ENCODE assay signal across 12 cellular contexts in genomic region chr21:31397939-31398338, GRCh38. TPM values are rescaled to one million over a fixed set of nuclear protein-coding genes. Genes with fewer than 3 reads are reported as not detected.
DNase-seq lines count a peak whose midpoint lies in the region; TF ChIP-seq lines count a peak whose summit lies in the region.
"Had no signal": no experiment of that assay in that cellular context is flagged by ENCODE, and none has a peak within 500 bp of the region (broad histone marks: within the 10 kb centered on the region; RNA-seq: fewer than 3 reads in every experiment).

No MANE protein-coding gene starts in this region.

- H3K9me3 ChIP-seq in thymus (ENCODE audit: control insufficient read depth) (no peaks in the 10 kb centered on the region), osteoblast (ENCODE audit: low read depth, low read length) (no peaks in the 10 kb centered on the region)

- peak overlapping the region; percentile 50 for H3K4me3 Mint-ChIP-seq in activated naive CD4-positive, alpha-beta T cell treated with anti-CD3 and anti-CD28 coated beads, Interleukin-2, amount 10 ng/mL, durations not matched to agents 7 days and 5 days
- H3K4me3 Mint-ChIP-seq in activated CD4-positive, alpha-beta memory T cell treated with anti-CD3 and anti-CD28 coated beads for 36 hours: no peak overlapping the region
- no peak overlapping the region for H3K4me3 Mint-ChIP-seq in glutamatergic neuron (ENCODE audit: unreplicated experiment)
- H3K4me3 Mint-ChIP-seq: B cell had no signal

- no peak overlapping the region for H3K4me2 ChIP-seq in osteoblast (ENCODE audit: insufficient read depth, low read length)

- H4K20me1 ChIP-seq in osteoblast (ENCODE audit: insufficient read depth, low read length): no peaks in the 10 kb centered on the region

- peaks cover 65% of the 10 kb centered on the region for H3K4me1 Mint-ChIP-seq in activated naive CD4-positive, alpha-beta T cell treated with anti-CD3 and anti-CD28 coated beads, Interleukin-2, amount 10 ng/mL, durations not matched to agents 7 days and 5 days
- peaks cover 34% of the 10 kb centered on the region for H3K4me1 Mint-ChIP-seq in activated CD4-positive, alpha-beta memory T cell treated with anti-CD3 and anti-CD28 coated beads for 36 hours (ENCODE audit: low read depth)
- H3K4me1 Mint-ChIP-seq in glutamatergic neuron (ENCODE audit: low read depth, unreplicated experiment): peaks cover 12% of the 10 kb centered on the region
- H3K4me1 Mint-ChIP-seq: B cell had no signal

- H3K27me3 ChIP-seq in dorsolateral prefrontal cortex: no peaks in the 10 kb centered on the region
- no peaks in the 10 kb centered on the region for H3K27me3 ChIP-seq in thymus (ENCODE audit: control insufficient read depth, insufficient read depth)
- peaks cover 3% of the 10 kb centered on the region for H3K27me3 ChIP-seq in osteoblast (ENCODE audit: insufficient read depth, low read length)

- intact Hi-C loops in activated CD4-positive, alpha-beta memory T cell treated with anti-CD3 and anti-CD28 coated beads for 36 hours (cut with micrococcal nuclease): loop anchor here (1.0 to 2.0 kb wide), 2 partner anchors 29 to 44 kb away; no protein-coding TSS in a partner anchor
- intact Hi-C loops in dorsolateral prefrontal cortex (cut with DNase I) (loop anchor here in 1 of 2 donors (5.0 kb wide), 1 partner anchor 69 kb away; no protein-coding TSS in a partner anchor), cardiac septum (cut with DNase I) (no loop called here)

- POLR2A ChIA-PET in activated CD4-positive, alpha-beta memory T cell treated with anti-CD3 and anti-CD28 coated beads for 36 hours (lab: Charles Lee): no interaction called here

- peak overlapping the region; percentile 94 for H3K27ac Mint-ChIP-seq in activated naive CD4-positive, alpha-beta T cell treated with anti-CD3 and anti-CD28 coated beads, Interleukin-2, amount 10 ng/mL, durations not matched to agents 7 days and 5 days
- no peak overlapping the region for H3K27ac Mint-ChIP-seq in activated CD4-positive, alpha-beta memory T cell treated with anti-CD3 and anti-CD28 coated beads for 36 hours
- H3K27ac Mint-ChIP-seq in glutamatergic neuron (ENCODE audit: unreplicated experiment): no peak overlapping the region
- H3K27ac Mint-ChIP-seq: B cell had no signal

- peak overlapping the region in 53 of 59 donors; percentile 20 to 93 (median 84) for H3K27ac ChIP-seq in dorsolateral prefrontal cortex
- H3K27ac ChIP-seq in thymus (ENCODE audit: low read depth): peak overlapping the region; percentile 94
- H3K27ac ChIP-seq in osteoblast (ENCODE audit: low read depth, low read length): no peak overlapping the region

- H3K4me1 ChIP-seq in thymus (ENCODE audit: control insufficient read depth, insufficient read depth, low read length) (peaks cover 41% of the 10 kb centered on the region), osteoblast (ENCODE audit: insufficient read depth, low read length) (no peaks in the 10 kb centered on the region)

- no peak for TF ChIP-seq CTCF in dorsolateral prefrontal cortex (IDR thresholded peaks at IDR 0.05 in 54 of 56, conservative IDR thresholded peaks at IDR 0.05 in 2 of 56; ENCODE audit: low read depth in 1 of 56, partially characterized antibody in 56 of 56)
- TF ChIP-seq CTCF in osteoblast (IDR thresholded peaks at IDR 0.05; ENCODE audit: extremely low read depth, low read depth, low read length): no peak
- TF ChIP-seq CTCF in glutamatergic neuron (IDR thresholded peaks at IDR 0.05; ENCODE audit: partially characterized antibody, unreplicated experiment): no peak

- peak overlapping the region in 20 of 59 donors; percentile 0 to 42 (median 22) for H3K4me3 ChIP-seq in dorsolateral prefrontal cortex
- H3K4me3 ChIP-seq in thymus (ENCODE audit: low read length): peak overlapping the region; percentile 38
- H3K4me3 ChIP-seq in osteoblast (ENCODE audit: insufficient read depth, low read length): no peak overlapping the region

- no peaks in the 10 kb centered on the region for H3K27me3 Mint-ChIP-seq in activated naive CD4-positive, alpha-beta T cell treated with anti-CD3 and anti-CD28 coated beads, Interleukin-2, amount 10 ng/mL, durations not matched to agents 7 days and 5 days
- no peaks in the 10 kb centered on the region for H3K27me3 Mint-ChIP-seq in activated CD4-positive, alpha-beta memory T cell treated with anti-CD3 and anti-CD28 coated beads for 36 hours
- peaks cover 4% of the 10 kb centered on the region for H3K27me3 Mint-ChIP-seq in glutamatergic neuron (ENCODE audit: unreplicated experiment)
- H3K27me3 Mint-ChIP-seq: B cell had no signal

- CTCF ChIA-PET in activated naive CD4-positive, alpha-beta T cell treated with anti-CD3 and anti-CD28 coated beads, Interleukin-2, amount 10 ng/mL, durations not matched to agents 7 days and 5 days (lab: Charles Lee): interaction anchor here (1.0 kb wide), 1 partner anchor 50 kb away, joined by 3 read pairs; no protein-coding TSS in a partner anchor
- CTCF ChIA-PET in activated CD4-positive, alpha-beta memory T cell treated with anti-CD3 and anti-CD28 coated beads for 36 hours (lab: Charles Lee): no interaction called here

- no peaks in the 10 kb centered on the region for H3K79me2 ChIP-seq in osteoblast (ENCODE audit: insufficient read depth, low read length)

- DNase-seq in activated naive CD4-positive, alpha-beta T cell treated with anti-CD3 and anti-CD28 coated beads, Interleukin-2, amount 10 ng/mL, durations not matched to agents 7 days and 5 days: peak; percentile 78
- DNase-seq in activated naive CD4-positive, alpha-beta T cell treated with anti-CD3 and anti-CD28 coated beads, Interleukin-2, amount 50 U/mL, for 16 hours: no peak
- DNase-seq in activated CD4-positive, alpha-beta memory T cell treated with anti-CD3 and anti-CD28 coated beads for 36 hours: peak; percentile 15
- DNase-seq in dorsolateral prefrontal cortex (no peak), osteoblast (ENCODE audit: insufficient read length, low spot score, missing footprints) (no peak), glutamatergic neuron (no peak), cardiac septum (ENCODE audit: low spot score) (no peak)
- DNase-seq: NCI-H2081 treated with DMSO at 0.1 percent for 48 hours; stimulated activated CD4-positive, alpha-beta T cell treated with anti-CD3 and anti-CD28 coated beads, Interleukin-4, amount 100 ng/mL, for 24 hours; SW 1271 had no signal

- H3K36me3 ChIP-seq in thymus (ENCODE audit: control insufficient read depth, insufficient read depth): no peaks in the 10 kb centered on the region
- H3K36me3 ChIP-seq in osteoblast (ENCODE audit: insufficient read depth, low read length): no peaks in the 10 kb centered on the region

- whole genome bisulfite sequencing in thymus: 1% methylated on average over 1 of the region's 1 CpG

- no peaks in the 10 kb centered on the region for H3K9me3 Mint-ChIP-seq in activated naive CD4-positive, alpha-beta T cell treated with anti-CD3 and anti-CD28 coated beads, Interleukin-2, amount 10 ng/mL, durations not matched to agents 7 days and 5 days
- H3K9me3 Mint-ChIP-seq in activated CD4-positive, alpha-beta memory T cell treated with anti-CD3 and anti-CD28 coated beads for 36 hours: no peaks in the 10 kb centered on the region
- peaks cover 5% of the 10 kb centered on the region for H3K9me3 Mint-ChIP-seq in glutamatergic neuron (ENCODE audit: unreplicated experiment)

- no peak overlapping the region for H2AFZ ChIP-seq in osteoblast (ENCODE audit: low read length)

- H3K36me3 Mint-ChIP-seq in activated naive CD4-positive, alpha-beta T cell treated with anti-CD3 and anti-CD28 coated beads, Interleukin-2, amount 10 ng/mL, durations not matched to agents 7 days and 5 days: peaks cover 7% of the 10 kb centered on the region
- H3K36me3 Mint-ChIP-seq in activated CD4-positive, alpha-beta memory T cell treated with anti-CD3 and anti-CD28 coated beads for 36 hours: no peaks in the 10 kb centered on the region
- no peaks in the 10 kb centered on the region for H3K36me3 Mint-ChIP-seq in glutamatergic neuron (ENCODE audit: unreplicated experiment)

RNA-seq across cellular contexts. Expression of gene TIAM1, which starts 53.9 kb away (rescaled TPM):
- total RNA-seq in activated CD4-positive, alpha-beta memory T cell treated with anti-CD3 and anti-CD28 coated beads for 36 hours: 10 to 100 TPM; 74.8 to 74.9 TPM
- 100 to 1,000 TPM in 9 of 120 experiments, 10 to 100 TPM in 111; 53.4 to 115 (median 79.5) TPM for total RNA-seq in dorsolateral prefrontal cortex
- 25.8 TPM for polyA plus RNA-seq in thymus
- total RNA-seq in osteoblast: 13.6 and 16.3 TPM in 2 replicates
- 23.3 TPM for total RNA-seq in glutamatergic neuron (ENCODE audit: unreplicated experiment)
- total RNA-seq in cardiac septum: 2.1 TPM

Comparison
In these comparisons a context has a peak if more than half of its experiments do, and no peak if none do; other contexts are left out.
1. DNase-seq: peak in activated naive CD4-positive, alpha-beta T cell treated with anti-CD3 and anti-CD28 coated beads, Interleukin-2, amount 10 ng/mL, durations not matched to agents 7 days and 5 days (single experiment) and activated CD4-positive, alpha-beta memory T cell treated with anti-CD3 and anti-CD28 coated beads for 36 hours (single experiment); none in activated naive CD4-positive, alpha-beta T cell treated with anti-CD3 and anti-CD28 coated beads, Interleukin-2, amount 50 U/mL, for 16 hours (single experiment), dorsolateral prefrontal cortex (0 of 10), osteoblast (single experiment), glutamatergic neuron (single experiment) and cardiac septum (single experiment).